ENCODE assay signal across 22 cellular contexts in the genomic region with DNA sequence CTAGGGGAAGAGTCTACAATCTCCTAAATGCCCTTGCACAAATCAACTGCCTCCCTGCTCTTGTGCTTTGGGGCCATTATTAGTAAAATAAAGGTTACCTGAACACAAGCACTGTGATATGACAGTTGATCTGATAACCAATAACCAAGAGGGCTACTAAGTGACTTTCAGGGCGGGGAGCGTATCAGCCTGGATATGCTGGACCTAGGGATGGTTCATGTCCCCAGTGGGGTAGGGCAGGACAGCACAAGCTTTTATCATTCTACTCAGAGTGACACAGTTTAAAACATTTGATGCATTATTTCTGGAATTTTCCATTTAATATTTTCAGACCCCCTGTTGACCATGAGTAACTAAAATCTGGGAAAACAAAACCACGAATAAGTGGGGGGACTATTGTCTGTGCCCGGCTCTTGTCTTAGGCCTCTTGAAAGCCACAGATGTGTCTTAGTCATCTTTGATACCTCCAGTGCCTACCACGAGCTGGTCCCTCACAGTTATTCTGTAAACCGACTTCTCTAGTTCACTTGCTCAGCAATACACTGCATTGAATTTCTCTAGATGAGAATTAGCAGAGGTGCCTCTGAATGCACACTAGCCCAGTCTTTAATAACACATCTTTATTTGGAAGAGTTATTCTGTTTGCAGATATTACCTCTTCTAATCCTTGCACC.
"Had no signal": no experiment of that assay in that cellular context is flagged by ENCODE, and none has a peak within 500 bp of the region (broad histone marks: within the 10 kb centered on the region; RNA-seq: fewer than 3 reads in every experiment).

No MANE protein-coding gene starts in this region.

- H3K36me3 Mint-ChIP-seq: naive B cell had no signal

- DNase-seq: effector CD8-positive, alpha-beta T cell; gastrocnemius medialis; glutamatergic neuron; left cardiac atrium; left ventricle myocardium superior; mesendoderm; naive B cell; occipital lobe; pancreas; stimulated activated CD4-positive, alpha-beta T cell treated with anti-CD3 and anti-CD28 coated beads, Interleukin-2, amount 100 ng/mL, for 24 hours; stimulated activated CD4-positive, alpha-beta T cell treated with anti-CD3 and anti-CD28 coated beads, Interleukin-4, amount 100 ng/mL, for 4 hours; stimulated activated naive CD4-positive, alpha-beta T cell; trophoblast cell; uterus had no signal

- H3K9me3 ChIP-seq: gastrocnemius medialis, pancreas, uterus had no signal

- H3K27ac Mint-ChIP-seq: nephron had no signal

- H3K9me3 Mint-ChIP-seq: naive B cell, nephron had no signal

- H3K27me3 ChIP-seq: gastrocnemius medialis, pancreas, uterus had no signal

- H3K36me3 ChIP-seq: gastrocnemius medialis, pancreas, uterus had no signal

- H3K4me1 Mint-ChIP-seq: naive B cell, nephron had no signal

- H3K27me3 Mint-ChIP-seq: progenitor cell of endocrine pancreas had no signal

- H3K4me1 ChIP-seq: gastrocnemius medialis, pancreas, uterus had no signal

- H3K27ac ChIP-seq: coronary artery, gastrocnemius medialis, pancreas, skin epidermis, uterus had no signal

- H3K4me3 ChIP-seq: coronary artery, gastrocnemius medialis, pancreas, skin epidermis, uterus had no signal

- ATAC-seq: esophagus mucosa, gastrocnemius medialis, left cardiac atrium, pancreas, sciatic nerve had no signal

- FAIRE-seq: endometrium, keratinocyte, pancreas had no signal

- H3K4me3 Mint-ChIP-seq: naive B cell, nephron had no signal
